ENCODE assay signal across 24 cellular contexts in genomic region chr6:126374372-126374771, GRCh38. TPM values are rescaled to one million over a fixed set of nuclear protein-coding genes. Genes with fewer than 3 reads are reported as not detected.
DNase-seq lines count a peak whose midpoint lies in the region; ATAC-seq, FAIRE-seq and TF ChIP-seq lines count a peak whose summit lies in the region.
"Had no signal": no experiment of that assay in that cellular context is flagged by ENCODE, and none has a peak within 500 bp of the region (broad histone marks: within the 10 kb centered on the region; RNA-seq: fewer than 3 reads in every experiment).

No MANE protein-coding gene starts in this region.

- H2AFZ ChIP-seq in GM23338 = no peak overlapping the region
- H2AFZ ChIP-seq: GM23248 had no signal

- 0 out of 2 replicates have a peak, but pooled peaks cover 4% of the 10 kb centered on the region for H3K9me2 ChIP-seq in GM23338 (ENCODE audit: insufficient read depth)

- peaks cover 8% of the 10 kb centered on the region; the same call in 2 of the 3 replicates for H3K4me1 Mint-ChIP-seq in GM23338
- H3K4me1 Mint-ChIP-seq: CD14-positive monocyte; CD8-positive, alpha-beta memory T cell had no signal

- no peaks in the 10 kb centered on the region for H3K9me3 Mint-ChIP-seq in GM23338
- H3K9me3 Mint-ChIP-seq: CD4-positive, alpha-beta T cell; CD8-positive, alpha-beta memory T cell; H9 had no signal

- H3K27me3 Mint-ChIP-seq in GM23338 (ENCODE audit: insufficient read depth, low read depth, poor library complexity) = no peaks in the 10 kb centered on the region
- H3K27me3 Mint-ChIP-seq: CD4-positive, alpha-beta T cell; CD8-positive, alpha-beta memory T cell had no signal

- H3K4me3 ChIP-seq in bronchial epithelial cell (ENCODE audit: low read depth, low read length) (no peak overlapping the region), GM23338 (no peak overlapping the region)
- H3K4me3 ChIP-seq: A549; BLaER1 treated with 17β-estradiol and CSF1 and Interleukin-3, amounts not matched to agents 10 nM and 100 nM; GM12878; GM23248 had no signal

- H3K27ac Mint-ChIP-seq in GM23338 = no peak overlapping the region
- H3K27ac Mint-ChIP-seq: CD14-positive monocyte; CD4-positive, alpha-beta T cell; CD8-positive, alpha-beta memory T cell; H9 had no signal

- no peak overlapping the region for H3K4me3 Mint-ChIP-seq in GM23338
- H3K4me3 Mint-ChIP-seq: CD14-positive monocyte; CD4-positive, alpha-beta T cell; CD8-positive, alpha-beta memory T cell; H9 had no signal

- no peaks in the 10 kb centered on the region for H3K36me3 ChIP-seq in bronchial epithelial cell (ENCODE audit: control insufficient read depth, insufficient read depth, low read length)
- H3K36me3 ChIP-seq in GM23338 (ENCODE audit: insufficient read depth) = no peaks in the 10 kb centered on the region
- H3K36me3 ChIP-seq: BE2C had no signal

- no peak overlapping the region for H3K27ac ChIP-seq in GM23338 (ENCODE audit: low read depth)
- H3K27ac ChIP-seq: A549; BLaER1 treated with 17β-estradiol and CSF1 and Interleukin-3, amounts not matched to agents 10 nM and 100 nM; GM23248 had no signal

- ATAC-seq in esophagus mucosa (peak; percentile 97), GM21367 (IDR thresholded peaks at IDR 0.05; ENCODE audit: unreplicated experiment) (no peak), GM23338 (no peak)
- ATAC-seq: A549, GM12878, HCT116 had no signal

- H3F3A ChIP-seq in GM23338 (replicated peaks; ENCODE audit: low read depth) = no peaks in the 10 kb centered on the region

- no peaks in the 10 kb centered on the region; the same call in 1 of the 2 replicates for H4K20me1 ChIP-seq in GM23338 (replicated peaks; ENCODE audit: insufficient read depth)
- H4K20me1 ChIP-seq: BLaER1 treated with 17β-estradiol and CSF1 and Interleukin-3, amounts not matched to agents 10 nM and 100 nM had no signal

- peak; percentile 8 for FAIRE-seq in GM19239 (lab: Jason Lieb, UNC)
- no peak for FAIRE-seq in bronchial epithelial cell (lab: Jason Lieb, UNC)
- FAIRE-seq: A549, D721Med had no signal

- H3K4me1 ChIP-seq in GM23338 (ENCODE audit: insufficient read depth) = no peaks in the 10 kb centered on the region
- H3K4me1 ChIP-seq: A549; BE2C; BLaER1 treated with 17β-estradiol and CSF1 and Interleukin-3, amounts not matched to agents 10 nM and 100 nM had no signal

- DNase-seq in GM19239 (ENCODE audit: insufficient read length, low spot score) (no peak), bronchial epithelial cell (ENCODE audit: low read depth) (peak; percentile 82), GM23338 (ENCODE audit: low spot score) (no peak), NCI-H524 (lab: John Stamatoyannopoulos, UW) (no peak)
- DNase-seq: 8988T; ACHN; AML-193; BE2C; CD4-positive, alpha-beta T cell; CD8-positive, alpha-beta memory T cell; DMS 273 treated with DMSO at 0.1 percent for 48 hours; DMS79; EL; GDM1; GM23248; H9 had no signal

- peaks cover 8% of the 10 kb centered on the region; the same call in 2 of the 3 replicates for H3K36me3 Mint-ChIP-seq in GM23338 (ENCODE audit: low read depth)
- H3K36me3 Mint-ChIP-seq: CD8-positive, alpha-beta memory T cell had no signal

- H3K4me2 ChIP-seq in GM23338 = no peak overlapping the region
- H3K4me2 ChIP-seq: A549; BLaER1 treated with 17β-estradiol and CSF1 and Interleukin-3, amounts not matched to agents 10 nM and 100 nM had no signal

- H3K27me3 ChIP-seq in bronchial epithelial cell (ENCODE audit: control insufficient read depth, insufficient read depth, low read length) (no peaks in the 10 kb centered on the region), GM23338 (ENCODE audit: insufficient read depth) (no peaks in the 10 kb centered on the region)
- H3K27me3 ChIP-seq: BE2C; BLaER1 treated with 17β-estradiol and CSF1 and Interleukin-3, amounts not matched to agents 10 nM and 100 nM had no signal

- H3K79me2 ChIP-seq in GM23338 (replicated peaks; ENCODE audit: insufficient read depth) = peaks cover 12% of the 10 kb centered on the region; the same call in 1 of the 2 replicates

- TF ChIP-seq CTCF in bronchial epithelial cell (IDR thresholded peaks at IDR 0.05; ENCODE audit: insufficient read depth, low read length, severe bottlenecking) (no peak), GM23338 (conservative IDR thresholded peaks at IDR 0.05; ENCODE audit: low read depth in 2 of 2) (no peak)

TF ChIP-seq in GM23338, 12 proteins besides CTCF, POLR2A, EP300 and RAD21:
- TF ChIP-seq EZH2phosphoT487 (IDR thresholded peaks at IDR 0.05; ENCODE audit: unreplicated experiment) (no peak), ZNF331 (CRISPR knock-in tag; IDR thresholded peaks at IDR 0.05; ENCODE audit: low read depth) (no peak), NANOG (IDR thresholded peaks at IDR 0.05; ENCODE audit: borderline replicate concordance) (no peak), JUNB (IDR thresholded peaks at IDR 0.05; ENCODE audit: unreplicated experiment) (no peak)

RNA-seq across cellular contexts. Expression of gene CENPW, which starts 34.5 kb away (rescaled TPM):
- total RNA-seq in bronchial epithelial cell (1.1 and 4.0 TPM in 2 replicates), esophagus mucosa (43.3 TPM)
- total RNA-seq in GM23338 (2014; rRNA removed; shearing (Covaris generic)) = 16.5 and 22.4 TPM in 2 replicates
- polyA plus RNA-seq in GM23338 (2016; fragmentation: Nextera tagmentation; extraction: Ambion mirVana) = 303 and 340 TPM in 2 replicates
